ENCODE assay signal across 20 cellular contexts in genomic region chr18:35172451-35173035, GRCh38.
DNase-seq lines count a peak whose midpoint lies in the region; ATAC-seq and TF ChIP-seq lines count a peak whose summit lies in the region.
"Had no signal": no experiment of that assay in that cellular context is flagged by ENCODE, and none has a peak within 500 bp of the region (broad histone marks: within the 10 kb centered on the region; RNA-seq: fewer than 3 reads in every experiment).

No MANE protein-coding gene starts in this region.

- H3K36me3 ChIP-seq in BLaER1: no peaks in the 10 kb centered on the region
- H3K36me3 ChIP-seq in DOHH2 (ENCODE audit: control insufficient read depth, low read length): peaks cover 22% of the 10 kb centered on the region
- no peaks in the 10 kb centered on the region for H3K36me3 ChIP-seq in hepatocyte (replicated peaks; ENCODE audit: insufficient read depth, low read depth)
- H3K36me3 ChIP-seq: Peyer's patch had no signal

- no peaks in the 10 kb centered on the region for H3K9me3 Mint-ChIP-seq in natural killer cell
- H3K9me3 Mint-ChIP-seq in chondrocyte (ENCODE audit: low read depth): peaks cover 10% of the 10 kb centered on the region
- H3K9me3 Mint-ChIP-seq in stimulated activated naive CD8-positive, alpha-beta T cell treated with anti-CD3 and anti-CD28 coated beads, Interleukin-15, amount 100 ng/mL, for 72 hours: peaks cover 0 to 11% of the 10 kb centered on the region in 2 donors

- TF ChIP-seq CTCF in DOHH2 (IDR thresholded peaks at IDR 0.05; ENCODE audit: low read depth, low read length, poor library complexity, severe bottlenecking) (no peak), hepatocyte (IDR thresholded peaks at IDR 0.05; ENCODE audit: poor library complexity) (no peak), natural killer cell (IDR thresholded peaks at IDR 0.05) (no peak), chondrocyte (IDR thresholded peaks at IDR 0.05) (no peak)

- H3K79me2 ChIP-seq in DOHH2 (ENCODE audit: control insufficient read depth, low read length) (no peaks in the 10 kb centered on the region), hepatocyte (no peaks in the 10 kb centered on the region)

- H3K36me3 Mint-ChIP-seq in natural killer cell (peaks cover 6% of the 10 kb centered on the region), chondrocyte (ENCODE audit: low read depth) (peaks cover 2% of the 10 kb centered on the region)
- H3K36me3 Mint-ChIP-seq: CD4-positive, CD25-positive, alpha-beta regulatory T cell; T-cell had no signal

- no peak overlapping the region for H3K4me3 ChIP-seq in BLaER1
- H3K4me3 ChIP-seq in DOHH2 (ENCODE audit: low read length): peak overlapping the region; percentile 17; the same call in 1 of the 2 replicates
- no peak overlapping the region for H3K4me3 ChIP-seq in hepatocyte
- H3K4me3 ChIP-seq: GM12878, Peyer's patch had no signal

- peak; percentile 21 for DNase-seq in OCI-M1 (lab: John Stamatoyannopoulos, UW)
- DNase-seq in hepatocyte (ENCODE audit: low spot score): no peak
- DNase-seq in natural killer cell: no peak
- DNase-seq in chondrocyte (ENCODE audit: low spot score): no peak
- DNase-seq in stimulated activated naive CD8-positive, alpha-beta T cell treated with anti-CD3 and anti-CD28 coated beads, Interleukin-15, amount 100 ng/mL, for 72 hours: no peak
- no peak for DNase-seq in T-helper 2 cell
- DNase-seq: CD4-positive, CD25-positive, alpha-beta regulatory T cell; GDM1; H7; MM.1S; NCI-H1105; NCI-H187; NCI-H446 treated with DMSO at 0.1 percent for 48 hours; Peyer's patch; SK-N-SH; T-cell had no signal

- H3K9me2 ChIP-seq in DOHH2 (replicated peaks; ENCODE audit: control insufficient read depth, low read length) (no peaks in the 10 kb centered on the region), hepatocyte (replicated peaks; ENCODE audit: insufficient read depth) (no peaks in the 10 kb centered on the region)
- H3K9me2 ChIP-seq: SK-N-SH had no signal

- peaks cover 9% of the 10 kb centered on the region for H3F3A ChIP-seq in DOHH2 (ENCODE audit: control insufficient read depth, insufficient read depth)

- peaks cover 41% of the 10 kb centered on the region for H3K4me1 ChIP-seq in BLaER1
- peaks cover 59% of the 10 kb centered on the region for H3K4me1 ChIP-seq in DOHH2 (ENCODE audit: control insufficient read depth, low read length)
- peaks cover 6% of the 10 kb centered on the region for H3K4me1 ChIP-seq in hepatocyte (ENCODE audit: insufficient read depth)
- H3K4me1 ChIP-seq: Peyer's patch had no signal

- H3K4me2 ChIP-seq in BLaER1: peak overlapping the region; percentile 79
- peak overlapping the region; percentile 14; the same call in 1 of the 2 replicates for H3K4me2 ChIP-seq in DOHH2 (ENCODE audit: low read length)
- H3K4me2 ChIP-seq in hepatocyte: no peak overlapping the region
- H3K4me2 ChIP-seq: SK-N-SH had no signal

- peaks cover 20% of the 10 kb centered on the region for H3K9me3 ChIP-seq in BLaER1
- peaks cover 26% of the 10 kb centered on the region for H3K9me3 ChIP-seq in DOHH2 (ENCODE audit: control insufficient read depth, insufficient read depth, low read length)
- H3K9me3 ChIP-seq in hepatocyte (ENCODE audit: low read depth): no peaks in the 10 kb centered on the region
- H3K9me3 ChIP-seq: Peyer's patch, SK-N-SH had no signal

- H4K20me1 ChIP-seq in BLaER1: no peaks in the 10 kb centered on the region
- H4K20me1 ChIP-seq in DOHH2 (ENCODE audit: control insufficient read depth, insufficient read depth, low read depth, low read length): no peaks in the 10 kb centered on the region
- no peaks in the 10 kb centered on the region for H4K20me1 ChIP-seq in hepatocyte (ENCODE audit: insufficient read depth, poor library complexity, severe bottlenecking)

- 60% methylated on average over 2 of the region's 2 CpGs for WGBS in hepatocyte (ENCODE audit: low lambda C conversion rate, missing lambda C conversion rate)

- H3K27ac ChIP-seq in BLaER1 (peak overlapping the region; percentile 64), DOHH2 (ENCODE audit: low read depth, low read length) (peak overlapping the region; percentile 96), hepatocyte (peak overlapping the region; percentile 57)
- H3K27ac ChIP-seq: Peyer's patch had no signal

- peak overlapping the region; percentile 60 for H3K9ac ChIP-seq in BLaER1
- H3K9ac ChIP-seq: SK-N-SH had no signal

- no peak overlapping the region for H3K27ac Mint-ChIP-seq in natural killer cell
- no peak overlapping the region for H3K27ac Mint-ChIP-seq in chondrocyte (ENCODE audit: unreplicated experiment)
- H3K27ac Mint-ChIP-seq in stimulated activated naive CD8-positive, alpha-beta T cell treated with anti-CD3 and anti-CD28 coated beads, Interleukin-15, amount 100 ng/mL, for 72 hours: no peak overlapping the region
- H3K27ac Mint-ChIP-seq: CD4-positive, CD25-positive, alpha-beta regulatory T cell; T-cell had no signal

- no peak for ATAC-seq in natural killer cell
- ATAC-seq in stimulated activated naive CD8-positive, alpha-beta T cell treated with anti-CD3 and anti-CD28 coated beads, Interleukin-15, amount 100 ng/mL, for 72 hours: no peak
- ATAC-seq: GM12878, Right ventricle myocardium inferior, T-cell had no signal

- H3K4me1 Mint-ChIP-seq in natural killer cell (peaks cover 0 to 6% of the 10 kb centered on the region in 2 donors), chondrocyte (ENCODE audit: low read depth) (peaks cover 9% of the 10 kb centered on the region)
- peaks cover 6% of the 10 kb centered on the region for H3K4me1 Mint-ChIP-seq in stimulated activated naive CD8-positive, alpha-beta T cell treated with anti-CD3 and anti-CD28 coated beads, Interleukin-15, amount 100 ng/mL, for 72 hours

- no peak overlapping the region for H2AFZ ChIP-seq in hepatocyte

- no peak overlapping the region for H3K4me3 Mint-ChIP-seq in natural killer cell
- H3K4me3 Mint-ChIP-seq in chondrocyte (ENCODE audit: unreplicated experiment): no peak overlapping the region
- H3K4me3 Mint-ChIP-seq in stimulated activated naive CD8-positive, alpha-beta T cell treated with anti-CD3 and anti-CD28 coated beads, Interleukin-15, amount 100 ng/mL, for 72 hours: no peak overlapping the region
- H3K4me3 Mint-ChIP-seq: CD4-positive, CD25-positive, alpha-beta regulatory T cell; T-cell had no signal

- H3K27me3 Mint-ChIP-seq in natural killer cell (ENCODE audit: low read depth in 2 of 2): no peaks in the 10 kb centered on the region
- no peaks in the 10 kb centered on the region for H3K27me3 Mint-ChIP-seq in chondrocyte (ENCODE audit: low read depth)
- H3K27me3 Mint-ChIP-seq in stimulated activated naive CD8-positive, alpha-beta T cell treated with anti-CD3 and anti-CD28 coated beads, Interleukin-15, amount 100 ng/mL, for 72 hours: no peaks in the 10 kb centered on the region
- H3K27me3 Mint-ChIP-seq: T-cell had no signal

- intact Hi-C loops in natural killer cell (cut with micrococcal nuclease): no loop called here

- H3K27me3 ChIP-seq in BLaER1: no peaks in the 10 kb centered on the region
- H3K27me3 ChIP-seq in DOHH2 (ENCODE audit: control insufficient read depth, low read length): no peaks in the 10 kb centered on the region
- H3K27me3 ChIP-seq in hepatocyte: no peaks in the 10 kb centered on the region
- H3K27me3 ChIP-seq: Peyer's patch had no signal
